In the genomic region with DNA sequence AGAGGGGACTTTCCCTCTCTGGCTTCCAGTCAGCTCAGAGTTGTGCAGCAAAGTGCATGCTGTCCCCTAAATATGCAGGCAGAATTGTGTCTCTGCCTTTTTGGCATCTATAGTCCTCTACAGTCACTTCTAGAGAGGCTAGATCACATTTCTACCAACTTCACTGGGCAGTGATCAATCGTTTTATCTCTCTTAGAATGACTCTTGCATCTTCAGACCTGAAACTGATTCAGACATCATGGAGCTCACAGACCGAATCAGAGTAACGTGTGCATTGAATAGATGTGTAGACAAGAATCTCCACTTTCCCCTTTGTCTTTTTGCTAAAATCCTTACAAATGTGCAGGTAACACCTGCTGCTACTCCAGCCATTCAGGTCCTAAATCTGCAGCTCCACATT, we compare ENCODE assay signal across 13 cellular contexts.
"Had no signal": no experiment of that assay in that cellular context is flagged by ENCODE, and none has a peak within 500 bp of the region (broad histone marks: within the 10 kb centered on the region; RNA-seq: fewer than 3 reads in every experiment).

No MANE protein-coding gene starts in this region.

- ATAC-seq: left ventricle myocardium superior, SK-N-SH treated with all-trans-retinoic acid at 6 μM for 48 hours had no signal

- H3K9me3 ChIP-seq: breast epithelium had no signal

- H3K4me3 Mint-ChIP-seq: activated naive CD8-positive, alpha-beta T cell treated with anti-CD3 and anti-CD28 coated beads, Interleukin-2, amount 10 ng/mL, durations not matched to agents 7 days and 5 days; activated T-helper 1 cell treated with anti-CD3 and anti-CD28 coated beads, Interleukin-12 subunit alpha, Interleukin-12 subunit beta, Interleukin-2, Interleukin-4 antibody, amounts not matched to agents 30 ng/mL and 10 ng/mL and 1 ng/mL, durations not matched to agents 14 hours and 24 hours and 36 hours; endodermal cell; neural progenitor cell had no signal

- H3K4me3 ChIP-seq: breast epithelium, hepatocyte, neural progenitor cell, tibial nerve had no signal

- H3K4me1 Mint-ChIP-seq: neural progenitor cell had no signal

- DNase-seq: activated naive CD8-positive, alpha-beta T cell treated with anti-CD3 and anti-CD28 coated beads, Interleukin-2, amount 10 ng/mL, durations not matched to agents 7 days and 5 days; aorta; endodermal cell; erythroblast; left ventricle myocardium superior; mesenchymal stem cell had no signal

- H2AFZ ChIP-seq: hepatocyte, neural progenitor cell, parathyroid adenoma had no signal

- H3K27me3 Mint-ChIP-seq: activated naive CD8-positive, alpha-beta T cell treated with anti-CD3 and anti-CD28 coated beads, Interleukin-2, amount 10 ng/mL, durations not matched to agents 7 days and 5 days had no signal

- H3K27ac ChIP-seq: breast epithelium, hepatocyte, neural progenitor cell, parathyroid adenoma, tibial nerve had no signal

- H3K27ac Mint-ChIP-seq: activated naive CD8-positive, alpha-beta T cell treated with anti-CD3 and anti-CD28 coated beads, Interleukin-2, amount 10 ng/mL, durations not matched to agents 7 days and 5 days; activated T-helper 1 cell treated with anti-CD3 and anti-CD28 coated beads, Interleukin-12 subunit alpha, Interleukin-12 subunit beta, Interleukin-2, Interleukin-4 antibody, amounts not matched to agents 30 ng/mL and 10 ng/mL and 1 ng/mL, durations not matched to agents 14 hours and 24 hours and 36 hours; neural progenitor cell had no signal

- H3K36me3 ChIP-seq: breast epithelium had no signal

- H3K4me2 ChIP-seq: hepatocyte, neural progenitor cell had no signal

- H3K9ac ChIP-seq: neural progenitor cell, parathyroid adenoma had no signal

- H3K27me3 ChIP-seq: breast epithelium, hepatocyte, neural progenitor cell, tibial nerve had no signal
